Comparison of ENCODE assay signal across 10 cellular contexts in the genomic region with DNA sequence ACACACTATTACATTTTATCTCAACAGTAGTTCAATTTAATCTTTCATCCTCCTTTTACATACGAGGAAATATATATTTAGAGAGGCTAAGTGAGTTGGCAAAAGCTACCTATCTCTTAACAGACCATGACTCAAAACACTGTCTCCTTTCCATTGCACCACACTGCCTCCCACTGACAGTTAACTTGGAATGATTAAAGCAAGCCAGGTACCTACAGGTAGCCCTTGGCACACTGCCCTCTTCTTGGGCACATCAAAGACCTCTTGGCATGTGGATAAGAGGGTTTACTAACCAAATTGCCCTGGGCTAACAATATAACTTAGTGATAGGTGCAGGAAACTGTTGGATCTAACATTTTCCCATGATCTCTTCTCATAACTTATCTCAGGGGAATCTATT. TPM values are rescaled to one million over a fixed set of nuclear protein-coding genes. Genes with fewer than 3 reads are reported as not detected.
DNase-seq lines count a peak whose midpoint lies in the region; ATAC-seq and TF ChIP-seq lines count a peak whose summit lies in the region.
"Had no signal": no experiment of that assay in that cellular context is flagged by ENCODE, and none has a peak within 500 bp of the region (broad histone marks: within the 10 kb centered on the region; RNA-seq: fewer than 3 reads in every experiment).

No MANE protein-coding gene starts in this region.

- H3K27ac Mint-ChIP-seq in activated naive CD8-positive, alpha-beta T cell treated with anti-CD3 and anti-CD28 coated beads, Interleukin-2, amount 50 U/mL, for 24 hours = peak overlapping the region; percentile 83
- H3K27ac Mint-ChIP-seq in natural killer cell treated with Interleukin-12 subunit alpha and Interleukin-12 subunit beta and Interleukin-15 and Interleukin-18, amount 100 ng/mL, for 72 hours = peak overlapping the region; percentile 95 to 97

- H3K4me3 Mint-ChIP-seq in activated naive CD8-positive, alpha-beta T cell treated with anti-CD3 and anti-CD28 coated beads, Interleukin-2, amount 50 U/mL, for 24 hours = peak overlapping the region; percentile 87
- peak overlapping the region; percentile 93 for H3K4me3 Mint-ChIP-seq in natural killer cell treated with Interleukin-12 subunit alpha and Interleukin-12 subunit beta and Interleukin-15 and Interleukin-18, amount 100 ng/mL, for 72 hours

- peaks cover 3% of the 10 kb centered on the region for H3K27me3 Mint-ChIP-seq in activated naive CD8-positive, alpha-beta T cell treated with anti-CD3 and anti-CD28 coated beads, Interleukin-2, amount 50 U/mL, for 24 hours
- H3K27me3 Mint-ChIP-seq in natural killer cell treated with Interleukin-12 subunit alpha and Interleukin-12 subunit beta and Interleukin-15 and Interleukin-18, amount 100 ng/mL, for 72 hours = no peaks in the 10 kb centered on the region

- H3K4me1 Mint-ChIP-seq in activated naive CD8-positive, alpha-beta T cell treated with anti-CD3 and anti-CD28 coated beads, Interleukin-2, amount 50 U/mL, for 24 hours = peaks cover 68% of the 10 kb centered on the region
- peaks cover 28 to 39% of the 10 kb centered on the region in 2 donors for H3K4me1 Mint-ChIP-seq in natural killer cell treated with Interleukin-12 subunit alpha and Interleukin-12 subunit beta and Interleukin-15 and Interleukin-18, amount 100 ng/mL, for 72 hours (ENCODE audit: low read depth in 2 of 2)

- DNase-seq in GM10266 (ENCODE audit: extremely low spot score) (peak; percentile 18), posterior vena cava (ENCODE audit: low spot score) (no peak), NK-92 (lab: John Stamatoyannopoulos, UW; ENCODE audit: unreplicated experiment) (no peak)
- peak; percentile 19 for DNase-seq in Jurkat, Clone E6-1 (ENCODE audit: low read depth, low spot score)
- no peak for DNase-seq in activated naive CD8-positive, alpha-beta T cell treated with anti-CD3 and anti-CD28 coated beads, Interleukin-2, amount 50 U/mL, for 24 hours
- no peak for DNase-seq in natural killer cell treated with Interleukin-12 subunit alpha and Interleukin-12 subunit beta and Interleukin-15 and Interleukin-18, amount 100 ng/mL, for 72 hours (ENCODE audit: low spot score)
- DNase-seq in activated CD8-positive, alpha-beta memory T cell treated with anti-CD3 and anti-CD28 coated beads for 24 hours = no peak
- DNase-seq: activated CD8-positive, alpha-beta memory T cell treated with anti-CD3 and anti-CD28 coated beads, Interleukin-2, amount 50 U/mL, for 48 hours; nucleus accumbens had no signal

- no peak overlapping the region for H3K4me3 ChIP-seq in Jurkat, Clone E6-1 (ENCODE audit: low read length)

- peaks cover 3% of the 10 kb centered on the region for H3K36me3 Mint-ChIP-seq in activated naive CD8-positive, alpha-beta T cell treated with anti-CD3 and anti-CD28 coated beads, Interleukin-2, amount 50 U/mL, for 24 hours (ENCODE audit: low read depth)
- no peaks in the 10 kb centered on the region for H3K36me3 Mint-ChIP-seq in natural killer cell treated with Interleukin-12 subunit alpha and Interleukin-12 subunit beta and Interleukin-15 and Interleukin-18, amount 100 ng/mL, for 72 hours

- H3K9me3 Mint-ChIP-seq in activated naive CD8-positive, alpha-beta T cell treated with anti-CD3 and anti-CD28 coated beads, Interleukin-2, amount 50 U/mL, for 24 hours = no peaks in the 10 kb centered on the region
- H3K9me3 Mint-ChIP-seq in natural killer cell treated with Interleukin-12 subunit alpha and Interleukin-12 subunit beta and Interleukin-15 and Interleukin-18, amount 100 ng/mL, for 72 hours = no peaks in the 10 kb centered on the region

- TF ChIP-seq CTCF in GM10266 (IDR thresholded peaks at IDR 0.05; ENCODE audit: control insufficient read depth, insufficient read depth, low read depth, missing control alignments) = peak; percentile 33

- ATAC-seq in activated naive CD8-positive, alpha-beta T cell treated with anti-CD3 and anti-CD28 coated beads, Interleukin-2, amount 50 U/mL, for 24 hours = no peak
- ATAC-seq in natural killer cell treated with Interleukin-12 subunit alpha and Interleukin-12 subunit beta and Interleukin-15 and Interleukin-18, amount 100 ng/mL, for 72 hours = no peak
- no peak for ATAC-seq in GM19395 (IDR thresholded peaks at IDR 0.05; ENCODE audit: unreplicated experiment)

- intact Hi-C loops in posterior vena cava (cut with DNase I) = no loop called here

RNA-seq across cellular contexts. Expression of a gene that starts 1.9 kb away (rescaled TPM):
- polyA plus RNA-seq in Jurkat, Clone E6-1 (2012; ENCODE audit: insufficient read depth, insufficient read length) = 7.4 TPM
- total RNA-seq in natural killer cell treated with Interleukin-12 subunit alpha and Interleukin-12 subunit beta and Interleukin-15 and Interleukin-18, amount 100 ng/mL, for 72 hours = 1 to 10 TPM; 6.5 to 9.9 TPM
- 10 to 100 TPM in 1 of 2 donors, 1 to 10 TPM in 1; 9.4 to 11.9 TPM for total RNA-seq in posterior vena cava

RNA-seq across cellular contexts. Expression of a gene that starts 4.7 kb away (rescaled TPM):
- polyA plus RNA-seq in Jurkat, Clone E6-1 (2012; ENCODE audit: insufficient read depth, insufficient read length) = 34.1 TPM
- total RNA-seq in natural killer cell treated with Interleukin-12 subunit alpha and Interleukin-12 subunit beta and Interleukin-15 and Interleukin-18, amount 100 ng/mL, for 72 hours = 10 to 100 TPM; 13.7 to 21.8 TPM
- 10 to 100 TPM; 10.1 to 17.2 TPM for total RNA-seq in posterior vena cava

RNA-seq across cellular contexts. Expression of a gene that starts 49.5 kb away (rescaled TPM):
- not detected for polyA plus RNA-seq in Jurkat, Clone E6-1 (2012; ENCODE audit: insufficient read depth, insufficient read length)
- 1 to 10 TPM; 3.0 to 4.0 TPM for total RNA-seq in natural killer cell treated with Interleukin-12 subunit alpha and Interleukin-12 subunit beta and Interleukin-15 and Interleukin-18, amount 100 ng/mL, for 72 hours
- total RNA-seq in posterior vena cava = 10 to 100 TPM in 1 of 2 donors, 1 to 10 TPM in 1; 6.0 to 13.0 TPM

Comparison
In these comparisons a context has a peak if more than half of its experiments do, and no peak if none do; other contexts are left out.
1. DNase-seq: peak in GM10266 (single experiment) and Jurkat, Clone E6-1 (single experiment); none in activated naive CD8-positive, alpha-beta T cell treated with anti-CD3 and anti-CD28 coated beads, Interleukin-2, amount 50 U/mL, for 24 hours (single experiment), natural killer cell treated with Interleukin-12 subunit alpha and Interleukin-12 subunit beta and Interleukin-15 and Interleukin-18, amount 100 ng/mL, for 72 hours (single experiment), activated CD8-positive, alpha-beta memory T cell treated with anti-CD3 and anti-CD28 coated beads for 24 hours (single experiment), posterior vena cava (single experiment) and NK-92 (single experiment).